Comparison of ENCODE assay signal across 8 cellular contexts in genomic region chr2:79860233-79861058, GRCh38.
A peak's percentile ranks its signal among the peaks of the same experiment; 100 is the strongest.
DNase-seq lines count a peak whose midpoint lies in the region; ATAC-seq and TF ChIP-seq lines count a peak whose summit lies in the region.

No MANE protein-coding gene starts in this region.

- H3K4me3 ChIP-seq in NT2/D1 (ENCODE audit: insufficient read length, low read depth) = no peak overlapping the region

- no peak overlapping the region for H3K27ac Mint-ChIP-seq in type B pancreatic cell

- H3K4me1 Mint-ChIP-seq in type B pancreatic cell (ENCODE audit: unreplicated experiment) = peaks cover 10% of the 10 kb centered on the region

- H3K9me3 ChIP-seq in NT2/D1 (ENCODE audit: insufficient read depth, low read length) = no peaks in the 10 kb centered on the region

- no peaks in the 10 kb centered on the region for H3K36me3 Mint-ChIP-seq in type B pancreatic cell

- peak; percentile 80 for TF ChIP-seq CTCF in type B pancreatic cell (conservative IDR thresholded peaks at IDR 0.05)

- no peaks in the 10 kb centered on the region for H3K4me1 ChIP-seq in NT2/D1 (ENCODE audit: insufficient read depth, insufficient read length)

- peaks cover 3% of the 10 kb centered on the region for H3K27me3 Mint-ChIP-seq in type B pancreatic cell

- no peak overlapping the region for H3K4me3 Mint-ChIP-seq in type B pancreatic cell

- H3K9ac ChIP-seq in NT2/D1 (ENCODE audit: insufficient read length, low read depth) = no peak overlapping the region

- no peaks in the 10 kb centered on the region for H3K9me3 Mint-ChIP-seq in type B pancreatic cell

- H3K36me3 ChIP-seq in NT2/D1 (ENCODE audit: insufficient read depth, insufficient read length, low read length) = no peaks in the 10 kb centered on the region

- ATAC-seq in GM18502 (IDR thresholded peaks at IDR 0.05; ENCODE audit: poor library complexity, unreplicated experiment) (no peak), GM19023 (IDR thresholded peaks at IDR 0.05; ENCODE audit: unreplicated experiment) (no peak)

- DNase-seq in SKM-1 treated with dmso at 0.1 percent for 144 hours (lab: John Stamatoyannopoulos, UW; ENCODE audit: unreplicated experiment) (peak; percentile 26), SKM-1 (lab: John Stamatoyannopoulos, UW; ENCODE audit: unreplicated experiment) (no peak), NT2/D1 (ENCODE audit: low read depth, low spot score) (peak; percentile 35), fibroblast of the conjunctiva (ENCODE audit: low read depth) (peak; percentile 2), type B pancreatic cell (ENCODE audit: extremely low spot score, unreplicated experiment) (no peak), NCI-H2029 treated with DMSO at 0.1 percent for 48 hours (lab: John Stamatoyannopoulos, UW) (no peak)

- no peaks in the 10 kb centered on the region for H3K27me3 ChIP-seq in NT2/D1 (ENCODE audit: insufficient read depth, insufficient read length)

Comparison
In these comparisons a context has a peak if more than half of its experiments do, and no peak if none do; other contexts are left out.
1. DNase-seq: peak in SKM-1 treated with dmso at 0.1 percent for 144 hours (single experiment), NT2/D1 (single experiment) and fibroblast of the conjunctiva (single experiment); none in SKM-1 (single experiment), type B pancreatic cell (single experiment) and NCI-H2029 treated with DMSO at 0.1 percent for 48 hours (single experiment).